Comparison of ENCODE assay signal across 12 cellular contexts in the genomic region with DNA sequence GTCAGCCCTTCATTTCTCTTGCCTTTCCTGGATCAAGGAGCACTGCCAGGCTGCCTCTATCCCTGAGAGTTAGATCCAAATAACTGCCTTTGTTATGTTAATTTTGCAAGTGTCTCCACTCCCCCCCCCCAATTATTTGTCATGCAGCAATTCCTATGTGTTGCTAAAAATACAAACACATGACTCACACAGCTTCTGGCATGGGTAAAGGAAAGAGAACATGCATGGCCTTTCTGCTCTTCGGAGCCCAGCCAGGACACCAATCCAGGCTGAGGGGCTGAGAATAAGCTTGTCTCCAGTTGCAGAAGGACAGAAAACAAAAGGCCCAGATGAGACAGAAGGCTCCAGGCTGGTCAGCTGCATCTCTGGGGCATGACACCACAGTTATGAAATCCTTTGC.
A peak's percentile ranks its signal among the peaks of the same experiment; 100 is the strongest.
DNase-seq lines count a peak whose midpoint lies in the region; ATAC-seq and TF ChIP-seq lines count a peak whose summit lies in the region.
"Had no signal": no experiment of that assay in that cellular context is flagged by ENCODE, and none has a peak within 500 bp of the region (broad histone marks: within the 10 kb centered on the region; RNA-seq: fewer than 3 reads in every experiment).

No MANE protein-coding gene starts in this region.

- H3K9me3 Mint-ChIP-seq in Calu3 (ENCODE audit: low read depth, unreplicated experiment) = no peaks in the 10 kb centered on the region
- H3K9me3 Mint-ChIP-seq: activated T-cell treated with anti-CD3 and anti-CD28 coated beads, Interleukin-2, amount 50 U/mL, for 24 hours; T-helper 1 cell treated with Interleukin-12 subunit alpha and Interleukin-12 subunit beta and Interleukin-4 antibody, amounts not matched to agents 30 μg/mL and 1 μg/mL, for 36 hours had no signal

- BruUV-seq in Calu3 (replicated peaks; lab: Mats Ljungman, UMichigan) = no TSS peak

- H3K4me1 Mint-ChIP-seq in Calu3 (ENCODE audit: low read depth, unreplicated experiment) = no peaks in the 10 kb centered on the region

- H3K4me3 Mint-ChIP-seq in Calu3 (ENCODE audit: low read depth, unreplicated experiment) = no peak overlapping the region
- H3K4me3 Mint-ChIP-seq: activated T-cell treated with anti-CD3 and anti-CD28 coated beads, Interleukin-2, amount 50 U/mL, for 24 hours; T-helper 1 cell treated with Interleukin-12 subunit alpha and Interleukin-12 subunit beta and Interleukin-4 antibody, amounts not matched to agents 30 μg/mL and 1 μg/mL, for 36 hours had no signal

- TF ChIP-seq CTCF in AG10803 (conservative IDR thresholded peaks at IDR 0.05; ENCODE audit: low read length) (no peak), fibroblast of mammary gland (conservative IDR thresholded peaks at IDR 0.05; ENCODE audit: control insufficient read depth, insufficient read depth, low read depth, low read length) (no peak), omental fat pad (IDR thresholded peaks at IDR 0.05) (no peak), Calu3 (IDR thresholded peaks at IDR 0.05; ENCODE audit: unreplicated experiment) (no peak)

- H3K27ac Mint-ChIP-seq in Calu3 (ENCODE audit: unreplicated experiment) = no peak overlapping the region
- H3K27ac Mint-ChIP-seq: activated T-cell treated with anti-CD3 and anti-CD28 coated beads, Interleukin-2, amount 50 U/mL, for 24 hours; T-helper 1 cell treated with Interleukin-12 subunit alpha and Interleukin-12 subunit beta and Interleukin-4 antibody, amounts not matched to agents 30 μg/mL and 1 μg/mL, for 36 hours had no signal

- peaks cover 16% of the 10 kb centered on the region for H3K27me3 Mint-ChIP-seq in Calu3 (ENCODE audit: unreplicated experiment)
- H3K27me3 Mint-ChIP-seq: activated T-cell treated with anti-CD3 and anti-CD28 coated beads, Interleukin-2, amount 50 U/mL, for 24 hours had no signal

- peak; percentile 82 for DNase-seq in AG10803 (ENCODE audit: low read depth)
- peak; percentile 25 for DNase-seq in RPMI7951 (ENCODE audit: low read depth)
- DNase-seq in fibroblast of mammary gland (ENCODE audit: low read depth) = peak; percentile 94
- no peak for DNase-seq in omental fat pad (ENCODE audit: low spot score)
- DNase-seq in stimulated activated CD4-positive, alpha-beta T cell treated with anti-CD3 and anti-CD28 coated beads, Interleukin-15, amount 100 ng/mL, for 24 hours = no peak
- no peak for DNase-seq in Calu3
- DNase-seq in NCI-H82 (lab: John Stamatoyannopoulos, UW) = no peak
- DNase-seq: activated T-cell treated with anti-CD3 and anti-CD28 coated beads, Interleukin-2, amount 50 U/mL, for 24 hours; NCI-H510A had no signal

- intact Hi-C loops in Calu3 (cut with micrococcal nuclease; ENCODE audit: unreplicated experiment) = no loop called here

- H3K4me3 ChIP-seq in AG10803 (ENCODE audit: low read length) = no peak overlapping the region
- H3K4me3 ChIP-seq in fibroblast of mammary gland (ENCODE audit: control insufficient read depth, low read depth, low read length) = no peak overlapping the region
- H3K4me3 ChIP-seq: BLaER1 treated with 17β-estradiol and CSF1 and Interleukin-3, amounts not matched to agents 10 nM and 100 nM had no signal

- no peaks in the 10 kb centered on the region for H3K36me3 Mint-ChIP-seq in Calu3 (ENCODE audit: insufficient read depth, unreplicated experiment)

- ATAC-seq in omental fat pad (ENCODE audit: low FRiP score) (peak; percentile 42), HG02870 (IDR thresholded peaks at IDR 0.05; ENCODE audit: unreplicated experiment) (no peak)

- CTCF ChIA-PET in Calu3 (lab: Charles Lee) = no interaction called here

Comparison
In these comparisons a context has a peak if more than half of its experiments do, and no peak if none do; other contexts are left out.
1. DNase-seq: peak in AG10803 (single experiment), RPMI7951 (single experiment) and fibroblast of mammary gland (single experiment); none in omental fat pad (single experiment), stimulated activated CD4-positive, alpha-beta T cell treated with anti-CD3 and anti-CD28 coated beads, Interleukin-15, amount 100 ng/mL, for 24 hours (single experiment), Calu3 (single experiment) and NCI-H82 (single experiment).